ENCODE assay signal across 1 cellular context in the genomic region with DNA sequence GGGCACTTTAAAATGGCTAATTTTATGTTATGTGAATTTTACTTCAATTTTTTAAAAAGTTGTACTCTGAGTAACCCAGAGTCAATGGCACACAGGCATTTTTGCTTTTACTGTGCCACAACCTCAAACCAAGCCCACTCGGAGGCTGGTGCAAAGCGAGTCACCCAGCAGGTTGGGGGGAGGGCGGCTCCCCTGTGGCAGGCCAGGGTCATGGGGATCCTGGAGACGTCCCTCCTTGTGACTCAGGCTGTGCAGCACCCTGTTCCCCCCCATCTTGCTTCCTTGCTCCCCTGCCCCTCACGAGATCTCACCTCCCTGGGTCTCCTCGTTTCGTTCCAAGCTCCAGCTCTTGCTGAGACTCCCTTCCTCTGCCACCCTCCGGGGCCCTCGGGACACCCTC.
TF ChIP-seq lines count a peak whose summit lies in the region.

No MANE protein-coding gene starts in this region.

TF ChIP-seq in H1, 55 proteins besides CTCF, POLR2A, EP300 and RAD21:
- TF ChIP-seq SIX5 (IDR thresholded peaks at IDR 0.05; ENCODE audit: low read depth, low read length), result no peak
- TF ChIP-seq SP1 (IDR thresholded peaks at IDR 0.05; ENCODE audit: low read depth, low read length), result no peak
- no peak for TF ChIP-seq TEAD4 (IDR thresholded peaks at IDR 0.05; ENCODE audit: low read depth, low read length)
- no peak for TF ChIP-seq HDAC6 (IDR thresholded peaks at IDR 0.05; ENCODE audit: low read depth, low read length)
- TF ChIP-seq BACH1 (IDR thresholded peaks at IDR 0.05; ENCODE audit: low read length), result no peak
- TF ChIP-seq RBBP5 (IDR thresholded peaks at IDR 0.05; ENCODE audit: borderline replicate concordance, low read depth, low read length), result no peak
- no peak for TF ChIP-seq SAP30 (IDR thresholded peaks at IDR 0.05; ENCODE audit: insufficient read depth, insufficient replicate concordance, low read length)
